ENCODE assay signal across 16 cellular contexts in genomic region chr13:65592757-65593156, GRCh38.
"Had no signal": no experiment of that assay in that cellular context is flagged by ENCODE, and none has a peak within 500 bp of the region (broad histone marks: within the 10 kb centered on the region; RNA-seq: fewer than 3 reads in every experiment).

No MANE protein-coding gene starts in this region.

- H3K27ac ChIP-seq: ascending aorta, gastroesophageal sphincter, heart left ventricle, left ventricle myocardium inferior, spleen, testis had no signal

- H3K4me3 ChIP-seq: ascending aorta, gastroesophageal sphincter, heart left ventricle, left ventricle myocardium inferior, spleen, testis had no signal

- H3K4me1 ChIP-seq: ascending aorta, left ventricle myocardium inferior, spleen, testis had no signal

- ATAC-seq: activated CD8-positive, alpha-beta T cell treated with anti-CD3 and anti-CD28 coated beads, Interleukin-2, amount 10 ng/mL, durations not matched to agents 7 days and 5 days; activated naive CD8-positive, alpha-beta T cell treated with anti-CD3 and anti-CD28 coated beads, Interleukin-2, amount 50 U/mL, for 24 hours; gastroesophageal sphincter; heart left ventricle; natural killer cell; stimulated activated memory B cell treated with anti-CD40 and anti-IgM and Interleukin-4, amounts not matched to agents 10 μg/mL and 1 μg/mL and 100 μg/mL, for 72 hours had no signal

- H3K9me3 ChIP-seq: ascending aorta, gastroesophageal sphincter, testis had no signal

- H3K27me3 ChIP-seq: ascending aorta, gastroesophageal sphincter, heart left ventricle, spleen, testis had no signal

- H3K36me3 ChIP-seq: ascending aorta, gastroesophageal sphincter, heart left ventricle, left ventricle myocardium inferior, spleen had no signal

- DNase-seq: activated CD4-positive, alpha-beta T cell treated with anti-CD3 and anti-CD28 coated beads, Interleukin-2, amount 10 ng/mL, durations not matched to agents 7 days and 5 days; activated CD8-positive, alpha-beta T cell treated with anti-CD3 and anti-CD28 coated beads, Interleukin-2, amount 10 ng/mL, durations not matched to agents 7 days and 5 days; activated naive CD4-positive, alpha-beta T cell treated with anti-CD3 and anti-CD28 coated beads for 36 hours; activated naive CD8-positive, alpha-beta T cell treated with anti-CD3 and anti-CD28 coated beads, Interleukin-2, amount 50 U/mL, for 24 hours; activated T-cell treated with anti-CD3 and anti-CD28 coated beads, Interleukin-2, amount 50 U/mL, for 24 hours; dermis blood vessel endothelial cell; effector memory CD4-positive, alpha-beta T cell; heart left ventricle; left ventricle myocardium inferior; natural killer cell; spleen; stimulated activated CD4-positive, alpha-beta T cell treated with anti-CD3 and anti-CD28 coated beads, Interleukin-4, amount 100 ng/mL, for 4 hours; testis had no signal
